13 cellular contexts compared by ENCODE assay signal in genomic region chr16:66580605-66581209, GRCh38. TPM values are rescaled to one million over a fixed set of nuclear protein-coding genes. Genes with fewer than 3 reads are reported as not detected.
DNase-seq lines count a peak whose midpoint lies in the region; ATAC-seq and TF ChIP-seq lines count a peak whose summit lies in the region.
"Had no signal": no experiment of that assay in that cellular context is flagged by ENCODE, and none has a peak within 500 bp of the region (broad histone marks: within the 10 kb centered on the region; RNA-seq: fewer than 3 reads in every experiment).

No MANE protein-coding gene starts in this region.

- H3K4me3 ChIP-seq in psoas muscle = no peak overlapping the region
- H3K4me3 ChIP-seq: stomach had no signal

- peaks cover 4% of the 10 kb centered on the region for H3K36me3 Mint-ChIP-seq in activated CD8-positive, alpha-beta memory T cell treated with anti-CD3 and anti-CD28 coated beads, Interleukin-2, amount 10 ng/mL, durations not matched to agents 7 days and 5 days
- H3K36me3 Mint-ChIP-seq: IgD-negative memory B cell had no signal

- WGBS in psoas muscle, 3 donors = 41 to 50% (median 46%) methylated on average over 4 of the region's 4 CpGs

- no peaks in the 10 kb centered on the region for H3K9me3 ChIP-seq in psoas muscle
- H3K9me3 ChIP-seq: stomach had no signal

- H3K27me3 Mint-ChIP-seq in activated CD8-positive, alpha-beta memory T cell treated with anti-CD3 and anti-CD28 coated beads, Interleukin-2, amount 10 ng/mL, durations not matched to agents 7 days and 5 days = peaks cover 42% of the 10 kb centered on the region

- H3K9me3 Mint-ChIP-seq in activated CD8-positive, alpha-beta memory T cell treated with anti-CD3 and anti-CD28 coated beads, Interleukin-2, amount 10 ng/mL, durations not matched to agents 7 days and 5 days (ENCODE audit: low read depth) = no peaks in the 10 kb centered on the region
- H3K9me3 Mint-ChIP-seq: activated CD4-positive, alpha-beta T cell treated with anti-CD3 and anti-CD28 coated beads, Interleukin-2, amount 10 ng/mL, durations not matched to agents 24 days and 14 days had no signal

- H3K27me3 ChIP-seq in psoas muscle (ENCODE audit: insufficient read depth in 3 of 3, low read length in 2 of 3) = peaks cover 1 to 36% (median 3%) of the 10 kb centered on the region in 3 donors

- peak overlapping the region; percentile 32 for H3K27ac ChIP-seq in psoas muscle
- H3K27ac ChIP-seq: stomach had no signal

- peaks cover 14% of the 10 kb centered on the region for H3K4me1 Mint-ChIP-seq in activated CD8-positive, alpha-beta memory T cell treated with anti-CD3 and anti-CD28 coated beads, Interleukin-2, amount 10 ng/mL, durations not matched to agents 7 days and 5 days

- no peak overlapping the region for H3K27ac Mint-ChIP-seq in activated CD8-positive, alpha-beta memory T cell treated with anti-CD3 and anti-CD28 coated beads, Interleukin-2, amount 10 ng/mL, durations not matched to agents 7 days and 5 days
- H3K27ac Mint-ChIP-seq: activated CD4-positive, alpha-beta T cell treated with anti-CD3 and anti-CD28 coated beads, Interleukin-2, amount 10 ng/mL, durations not matched to agents 24 days and 14 days; IgD-negative memory B cell had no signal

- H3K4me3 Mint-ChIP-seq in activated CD8-positive, alpha-beta memory T cell treated with anti-CD3 and anti-CD28 coated beads, Interleukin-2, amount 10 ng/mL, durations not matched to agents 7 days and 5 days = no peak overlapping the region
- H3K4me3 Mint-ChIP-seq: activated CD4-positive, alpha-beta T cell treated with anti-CD3 and anti-CD28 coated beads, Interleukin-2, amount 10 ng/mL, durations not matched to agents 24 days and 14 days had no signal

- DNase-seq in ELR (ENCODE audit: low read depth) = peak; percentile 67
- DNase-seq in NCI-H226 = peak; percentile 66
- DNase-seq in psoas muscle = no peak
- no peak for DNase-seq in cerebellar nuclear complex (lab: John Stamatoyannopoulos, UW)
- DNase-seq in DMS114 treated with DMSO at 0.1 percent for 48 hours (lab: John Stamatoyannopoulos, UW; ENCODE audit: unreplicated experiment) = no peak
- DNase-seq in HK-2 (ENCODE audit: unreplicated experiment) = no peak
- no peak for DNase-seq in activated CD8-positive, alpha-beta memory T cell treated with anti-CD3 and anti-CD28 coated beads, Interleukin-2, amount 10 ng/mL, durations not matched to agents 7 days and 5 days
- DNase-seq: activated CD4-positive, alpha-beta T cell treated with anti-CD3 and anti-CD28 coated beads, Interleukin-2, amount 10 ng/mL, durations not matched to agents 24 days and 14 days; caudate nucleus; small intestine; stomach had no signal

- ATAC-seq in esophagus mucosa (peak; percentile 39), psoas muscle (peak; percentile 81 to 91 (median 86))
- no peak for ATAC-seq in activated CD8-positive, alpha-beta memory T cell treated with anti-CD3 and anti-CD28 coated beads, Interleukin-2, amount 10 ng/mL, durations not matched to agents 7 days and 5 days

- intact Hi-C loops in psoas muscle (cut with DNase I) = loop anchor here in 1 of 2 donors (10.0 kb wide), 1 partner anchor 106 kb away; no protein-coding TSS in a partner anchor

- peaks cover 32% of the 10 kb centered on the region for H3K4me1 ChIP-seq in psoas muscle

- CTCF ChIA-PET in activated CD8-positive, alpha-beta memory T cell treated with anti-CD3 and anti-CD28 coated beads, Interleukin-2, amount 10 ng/mL, durations not matched to agents 7 days and 5 days (lab: Charles Lee) = interaction anchor here (2.7 kb wide), 1 partner anchor 18 kb away, joined by 10 read pairs; no protein-coding TSS in a partner anchor

- TF ChIP-seq CTCF in psoas muscle (IDR thresholded peaks at IDR 0.05) = peak; percentile 11

- H3K36me3 ChIP-seq in psoas muscle (ENCODE audit: insufficient read depth in 1 of 2, low read depth in 1 of 2) = no peaks in the 10 kb centered on the region
- H3K36me3 ChIP-seq: stomach had no signal

RNA-seq across cellular contexts. Expression of gene CMTM2, which starts 1.4 kb away (rescaled TPM):
- total RNA-seq in esophagus mucosa = not detected
- not detected for total RNA-seq in psoas muscle
- under 1 TPM in 1 of 3 donors, not detected in 2; 0.17 TPM for polyA plus RNA-seq in psoas muscle
- 1 to 10 TPM; 1.1 to 1.6 TPM for total RNA-seq in activated CD8-positive, alpha-beta memory T cell treated with anti-CD3 and anti-CD28 coated beads, Interleukin-2, amount 10 ng/mL, durations not matched to agents 7 days and 5 days
- total RNA-seq: stomach had no signal
- polyA plus RNA-seq: IgD-negative memory B cell had no signal

RNA-seq across cellular contexts. Expression of gene CMTM1, which starts 14.5 kb away (rescaled TPM):
- 0.60 TPM for total RNA-seq in esophagus mucosa
- 1 to 10 TPM in 1 of 4 donors, under 1 TPM in 1, not detected in 2; 0.76 to 1.1 TPM for total RNA-seq in psoas muscle
- polyA plus RNA-seq in psoas muscle = under 1 TPM in 2 of 3 donors, not detected in 1; 0.04 to 0.25 TPM
- 10 to 100 TPM; 21.1 to 21.4 TPM for total RNA-seq in activated CD8-positive, alpha-beta memory T cell treated with anti-CD3 and anti-CD28 coated beads, Interleukin-2, amount 10 ng/mL, durations not matched to agents 7 days and 5 days
- total RNA-seq: stomach had no signal
- polyA plus RNA-seq: IgD-negative memory B cell had no signal

RNA-seq across cellular contexts. Expression of gene CMTM3, which starts 23.8 kb away (rescaled TPM):
- total RNA-seq in esophagus mucosa = 3.7 TPM
- 1 to 10 TPM; 3.9 to 7.6 (median 5.2) TPM for total RNA-seq in psoas muscle
- polyA plus RNA-seq in psoas muscle = 1 to 10 TPM; 2.6 to 5.9 (median 3.5) TPM
- total RNA-seq in activated CD8-positive, alpha-beta memory T cell treated with anti-CD3 and anti-CD28 coated beads, Interleukin-2, amount 10 ng/mL, durations not matched to agents 7 days and 5 days = 10 to 100 TPM; 85.0 to 90.3 TPM

RNA-seq across cellular contexts. Expression of gene CKLF, which starts 28.3 kb away (rescaled TPM):
- total RNA-seq in esophagus mucosa = 14.2 TPM
- total RNA-seq in psoas muscle = 1 to 10 TPM; 4.1 to 8.7 (median 6.4) TPM
- polyA plus RNA-seq in psoas muscle = 10 to 100 TPM in 2 of 3 donors, 1 to 10 TPM in 1; 5.4 to 21.1 (median 14.8) TPM
- 100 to 1,000 TPM; 199 to 220 TPM for total RNA-seq in activated CD8-positive, alpha-beta memory T cell treated with anti-CD3 and anti-CD28 coated beads, Interleukin-2, amount 10 ng/mL, durations not matched to agents 7 days and 5 days

RNA-seq across cellular contexts. Expression of gene TK2, which starts 30.8 kb away (rescaled TPM):
- total RNA-seq in esophagus mucosa = 8.5 TPM
- total RNA-seq in psoas muscle = 10 to 100 TPM; 10.0 to 14.7 (median 12.2) TPM
- polyA plus RNA-seq in psoas muscle = 1 to 10 TPM; 4.0 to 9.2 (median 7.4) TPM
- total RNA-seq in activated CD8-positive, alpha-beta memory T cell treated with anti-CD3 and anti-CD28 coated beads, Interleukin-2, amount 10 ng/mL, durations not matched to agents 7 days and 5 days = 10 to 100 TPM in 1 of 2 experiments, 1 to 10 TPM in 1; 8.5 to 10.8 TPM

Comparison
In these comparisons a context has a peak if more than half of its experiments do, and no peak if none do; other contexts are left out.
1. DNase-seq: peak in ELR (single experiment) and NCI-H226 (single experiment); none in psoas muscle (0 of 2), cerebellar nuclear complex (0 of 2), DMS114 treated with DMSO at 0.1 percent for 48 hours (single experiment), HK-2 (single experiment) and activated CD8-positive, alpha-beta memory T cell treated with anti-CD3 and anti-CD28 coated beads, Interleukin-2, amount 10 ng/mL, durations not matched to agents 7 days and 5 days (single experiment).
2. RNA of gene CMTM1, which starts 14.5 kb away (total RNA-seq): 21.1 to 21.4 TPM in activated CD8-positive, alpha-beta memory T cell treated with anti-CD3 and anti-CD28 coated beads, Interleukin-2, amount 10 ng/mL, durations not matched to agents 7 days and 5 days; 0.76 to 1.1 TPM in psoas muscle and 0.60 TPM in esophagus mucosa (single experiment); every median in the first group is over 10 times any median in the second.
3. RNA of gene CMTM3, which starts 23.8 kb away (total RNA-seq): 85.0 to 90.3 TPM in activated CD8-positive, alpha-beta memory T cell treated with anti-CD3 and anti-CD28 coated beads, Interleukin-2, amount 10 ng/mL, durations not matched to agents 7 days and 5 days; 3.9 to 7.6 TPM in psoas muscle and 3.7 TPM in esophagus mucosa (single experiment); every median in the first group is over 4 times any median in the second.